1 cellular context compared by ENCODE assay signal in the genomic region with DNA sequence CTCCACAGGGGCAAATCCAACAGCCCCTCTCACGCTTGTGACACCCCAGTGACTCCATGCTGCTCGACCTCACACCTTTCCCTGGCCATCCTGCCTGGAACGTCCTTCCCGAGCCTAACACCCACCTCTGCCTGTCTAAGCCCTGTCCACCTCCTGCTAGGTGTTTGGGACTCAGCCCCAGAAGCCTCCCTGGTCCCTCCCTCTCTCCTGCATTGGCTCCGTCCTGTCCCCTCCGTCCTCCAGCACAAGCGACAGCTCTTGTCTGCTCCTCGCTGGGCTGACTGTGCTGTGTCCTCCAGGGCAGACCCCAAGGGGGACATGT.
TF ChIP-seq lines count a peak whose summit lies in the region.

No MANE protein-coding gene starts in this region.

TF ChIP-seq in IMR-90, 13 proteins besides CTCF, POLR2A, EP300 and RAD21:
- no peak for TF ChIP-seq RFX5 (IDR thresholded peaks at IDR 0.05; ENCODE audit: low read depth, low read length)
- TF ChIP-seq MAZ (IDR thresholded peaks at IDR 0.05; ENCODE audit: borderline replicate concordance, low read depth, low read length) = no peak
- no peak for TF ChIP-seq CHD1 (IDR thresholded peaks at IDR 0.05; ENCODE audit: low read depth, low read length)
- no peak for TF ChIP-seq RCOR1 (IDR thresholded peaks at IDR 0.05; ENCODE audit: insufficient replicate concordance, low read length)
- TF ChIP-seq FOS (IDR thresholded peaks at IDR 0.05; ENCODE audit: low read depth, low read length) = no peak
- TF ChIP-seq CEBPB (IDR thresholded peaks at IDR 0.05; ENCODE audit: low read depth, low read length) = no peak
- no peak for TF ChIP-seq NFE2L2 (IDR thresholded peaks at IDR 0.05; ENCODE audit: low read depth, low read length)
- no peak for TF ChIP-seq MAFK (IDR thresholded peaks at IDR 0.05; ENCODE audit: low read depth, low read length)
- TF ChIP-seq ELK1 (IDR thresholded peaks at IDR 0.05; ENCODE audit: borderline replicate concordance, low read depth, low read length) = no peak
- no peak for TF ChIP-seq BHLHE40 (IDR thresholded peaks at IDR 0.05; ENCODE audit: low read depth, low read length)
TF ChIP-seq in IMR-90: peak in this region for 0.
